In genomic region chr2:14690926-14691325, GRCh38 we compare ENCODE assay signal across 31 cellular contexts. TPM values are rescaled to one million over a fixed set of nuclear protein-coding genes. Genes with fewer than 3 reads are reported as not detected.
"Had no signal": no experiment of that assay in that cellular context is flagged by ENCODE, and none has a peak within 500 bp of the region (broad histone marks: within the 10 kb centered on the region; RNA-seq: fewer than 3 reads in every experiment).

No MANE protein-coding gene starts in this region.

- H3K27me3 ChIP-seq: ascending aorta, breast epithelium, esophagus muscularis mucosa, gastroesophageal sphincter, heart right ventricle, hepatocyte had no signal

- H3K36me3 ChIP-seq: ascending aorta, breast epithelium, esophagus muscularis mucosa, gastroesophageal sphincter, heart right ventricle had no signal

- H3K9me3 ChIP-seq: ascending aorta, esophagus muscularis mucosa had no signal

- H3K4me2 ChIP-seq: hepatocyte had no signal

- H3K79me2 ChIP-seq: hepatocyte had no signal

- H3K27ac ChIP-seq: ascending aorta, breast epithelium, coronary artery, epithelial cell of prostate, esophagus muscularis mucosa, gastroesophageal sphincter, heart right ventricle, hepatocyte had no signal

- DNase-seq: activated CD4-positive, alpha-beta memory T cell treated with anti-CD3 and anti-CD28 coated beads, Interleukin-2, amount 10 ng/mL, durations not matched to agents 7 days and 5 days; activated CD4-positive, alpha-beta T cell treated with anti-CD3 and anti-CD28 coated beads for 36 hours; activated CD4-positive, alpha-beta T cell treated with anti-CD3 and anti-CD28 coated beads, Interleukin-2, amount 10 ng/mL, durations not matched to agents 7 days and 5 days; activated CD4-positive, alpha-beta T cell treated with anti-CD3 and anti-CD28 coated beads, Interleukin-2, amount 50 U/mL, for 4 hours; activated CD4-positive, CD25-positive, alpha-beta regulatory T cell; activated CD4-positive, CD25-positive, alpha-beta regulatory T cell treated with anti-CD3 and anti-CD28 coated beads, Interleukin-2, amount 50 U/mL, for 72 hours; activated CD8-positive, alpha-beta memory T cell treated with anti-CD3 and anti-CD28 coated beads, Interleukin-2, amount 50 U/mL, for 48 hours; activated gamma-delta T cell; activated naive CD4-positive, alpha-beta T cell; activated naive CD4-positive, alpha-beta T cell treated with anti-CD3 and anti-CD28 coated beads, Interleukin-2, amount 10 ng/mL, durations not matched to agents 7 days and 5 days; activated naive CD8-positive, alpha-beta T cell treated with anti-CD3 and anti-CD28 coated beads, Interleukin-2, amount 10 ng/mL, durations not matched to agents 7 days and 5 days; activated T-cell treated with anti-CD3 and anti-CD28 coated beads for 4 hours; activated T-cell treated with anti-CD3 and anti-CD28 coated beads, Interleukin-2, amount 50 U/mL, for 24 hours; activated T-cell treated with anti-CD3 and anti-CD28 coated beads, Interleukin-2, amount 50 U/mL, for 72 hours; dermis blood vessel endothelial cell; effector CD4-positive, alpha-beta T cell; effector memory CD8-positive, alpha-beta T cell; foreskin melanocyte; heart right ventricle; T-cell; T-helper 2 cell had no signal

- H2AFZ ChIP-seq: hepatocyte had no signal

- H3K27ac Mint-ChIP-seq: activated CD4-positive, alpha-beta memory T cell treated with anti-CD3 and anti-CD28 coated beads, Interleukin-2, amount 10 ng/mL, durations not matched to agents 7 days and 5 days; activated CD4-positive, alpha-beta T cell treated with anti-CD3 and anti-CD28 coated beads for 36 hours; activated CD4-positive, alpha-beta T cell treated with anti-CD3 and anti-CD28 coated beads, Interleukin-2, amount 10 ng/mL, durations not matched to agents 7 days and 5 days; activated naive CD4-positive, alpha-beta T cell treated with anti-CD3 and anti-CD28 coated beads, Interleukin-2, amount 10 ng/mL, durations not matched to agents 7 days and 5 days; activated naive CD4-positive, alpha-beta T cell treated with anti-CD3 and anti-CD28 coated beads, Interleukin-2, amount 50 U/mL, for 72 hours; activated naive CD8-positive, alpha-beta T cell treated with anti-CD3 and anti-CD28 coated beads, Interleukin-2, amount 10 ng/mL, durations not matched to agents 7 days and 5 days; activated T-cell treated with anti-CD3 and anti-CD28 coated beads, Interleukin-2, amount 50 U/mL, for 24 hours; activated T-cell treated with anti-CD3 and anti-CD28 coated beads, Interleukin-2, amount 50 U/mL, for 72 hours; brain; effector memory CD8-positive, alpha-beta T cell; T-cell had no signal

- H3K36me3 Mint-ChIP-seq: activated naive CD4-positive, alpha-beta T cell treated with anti-CD3 and anti-CD28 coated beads, Interleukin-2, amount 10 ng/mL, durations not matched to agents 7 days and 5 days; activated naive CD8-positive, alpha-beta T cell treated with anti-CD3 and anti-CD28 coated beads, Interleukin-2, amount 10 ng/mL, durations not matched to agents 7 days and 5 days; brain; T-cell had no signal

- H3K4me1 ChIP-seq: ascending aorta, breast epithelium, esophagus muscularis mucosa, gastroesophageal sphincter, heart right ventricle had no signal

- ATAC-seq: activated CD4-positive, alpha-beta T cell treated with anti-CD3 and anti-CD28 coated beads for 36 hours; activated naive CD4-positive, alpha-beta T cell treated with anti-CD3 and anti-CD28 coated beads, Interleukin-2, amount 50 U/mL, for 72 hours; activated T-cell treated with anti-CD3 and anti-CD28 coated beads, Interleukin-2, amount 50 U/mL, for 72 hours; effector memory CD8-positive, alpha-beta T cell; gastroesophageal sphincter; heart right ventricle; T-cell had no signal

- H3K4me1 Mint-ChIP-seq: activated CD4-positive, alpha-beta memory T cell treated with anti-CD3 and anti-CD28 coated beads, Interleukin-2, amount 10 ng/mL, durations not matched to agents 7 days and 5 days; activated CD4-positive, alpha-beta T cell treated with anti-CD3 and anti-CD28 coated beads for 36 hours; activated CD4-positive, alpha-beta T cell treated with anti-CD3 and anti-CD28 coated beads, Interleukin-2, amount 10 ng/mL, durations not matched to agents 7 days and 5 days; activated naive CD4-positive, alpha-beta T cell treated with anti-CD3 and anti-CD28 coated beads, Interleukin-2, amount 10 ng/mL, durations not matched to agents 7 days and 5 days; activated naive CD8-positive, alpha-beta T cell treated with anti-CD3 and anti-CD28 coated beads, Interleukin-2, amount 10 ng/mL, durations not matched to agents 7 days and 5 days; brain; central memory CD8-positive, alpha-beta T cell; T-cell had no signal

- H3K27me3 Mint-ChIP-seq: activated CD4-positive, alpha-beta memory T cell treated with anti-CD3 and anti-CD28 coated beads, Interleukin-2, amount 10 ng/mL, durations not matched to agents 7 days and 5 days; activated CD4-positive, alpha-beta T cell treated with anti-CD3 and anti-CD28 coated beads for 36 hours; activated CD4-positive, alpha-beta T cell treated with anti-CD3 and anti-CD28 coated beads, Interleukin-2, amount 10 ng/mL, durations not matched to agents 7 days and 5 days; activated naive CD4-positive, alpha-beta T cell treated with anti-CD3 and anti-CD28 coated beads, Interleukin-2, amount 10 ng/mL, durations not matched to agents 7 days and 5 days; activated naive CD8-positive, alpha-beta T cell treated with anti-CD3 and anti-CD28 coated beads, Interleukin-2, amount 10 ng/mL, durations not matched to agents 7 days and 5 days; activated T-cell treated with anti-CD3 and anti-CD28 coated beads, Interleukin-2, amount 50 U/mL, for 24 hours; central memory CD8-positive, alpha-beta T cell; effector memory CD8-positive, alpha-beta T cell; T-cell had no signal

- H3K4me3 ChIP-seq: ascending aorta, breast epithelium, coronary artery, esophagus muscularis mucosa, gastroesophageal sphincter, heart right ventricle, hepatocyte had no signal

- H3K4me3 Mint-ChIP-seq: activated CD4-positive, alpha-beta memory T cell treated with anti-CD3 and anti-CD28 coated beads, Interleukin-2, amount 10 ng/mL, durations not matched to agents 7 days and 5 days; activated CD4-positive, alpha-beta T cell treated with anti-CD3 and anti-CD28 coated beads for 36 hours; activated CD4-positive, alpha-beta T cell treated with anti-CD3 and anti-CD28 coated beads, Interleukin-2, amount 10 ng/mL, durations not matched to agents 7 days and 5 days; activated naive CD4-positive, alpha-beta T cell treated with anti-CD3 and anti-CD28 coated beads, Interleukin-2, amount 10 ng/mL, durations not matched to agents 7 days and 5 days; activated naive CD8-positive, alpha-beta T cell treated with anti-CD3 and anti-CD28 coated beads, Interleukin-2, amount 10 ng/mL, durations not matched to agents 7 days and 5 days; activated T-cell treated with anti-CD3 and anti-CD28 coated beads, Interleukin-2, amount 50 U/mL, for 24 hours; activated T-cell treated with anti-CD3 and anti-CD28 coated beads, Interleukin-2, amount 50 U/mL, for 72 hours; brain; central memory CD8-positive, alpha-beta T cell; effector memory CD8-positive, alpha-beta T cell; T-cell had no signal

RNA-seq across cellular contexts. Expression of gene LRATD1, which starts 58.4 kb away (rescaled TPM):
- total RNA-seq: activated CD4-positive, alpha-beta memory T cell treated with anti-CD3 and anti-CD28 coated beads, Interleukin-2, amount 10 ng/mL, durations not matched to agents 7 days and 5 days; activated CD4-positive, alpha-beta T cell treated with anti-CD3 and anti-CD28 coated beads for 36 hours; activated CD4-positive, alpha-beta T cell treated with anti-CD3 and anti-CD28 coated beads, Interleukin-2, amount 10 ng/mL, durations not matched to agents 7 days and 5 days; activated naive CD4-positive, alpha-beta T cell treated with anti-CD3 and anti-CD28 coated beads, Interleukin-2, amount 50 U/mL, for 72 hours; activated naive CD8-positive, alpha-beta T cell treated with anti-CD3 and anti-CD28 coated beads, Interleukin-2, amount 10 ng/mL, durations not matched to agents 7 days and 5 days; activated T-cell treated with anti-CD3 and anti-CD28 coated beads, Interleukin-2, amount 50 U/mL, for 72 hours had no signal
